In the genomic region with DNA sequence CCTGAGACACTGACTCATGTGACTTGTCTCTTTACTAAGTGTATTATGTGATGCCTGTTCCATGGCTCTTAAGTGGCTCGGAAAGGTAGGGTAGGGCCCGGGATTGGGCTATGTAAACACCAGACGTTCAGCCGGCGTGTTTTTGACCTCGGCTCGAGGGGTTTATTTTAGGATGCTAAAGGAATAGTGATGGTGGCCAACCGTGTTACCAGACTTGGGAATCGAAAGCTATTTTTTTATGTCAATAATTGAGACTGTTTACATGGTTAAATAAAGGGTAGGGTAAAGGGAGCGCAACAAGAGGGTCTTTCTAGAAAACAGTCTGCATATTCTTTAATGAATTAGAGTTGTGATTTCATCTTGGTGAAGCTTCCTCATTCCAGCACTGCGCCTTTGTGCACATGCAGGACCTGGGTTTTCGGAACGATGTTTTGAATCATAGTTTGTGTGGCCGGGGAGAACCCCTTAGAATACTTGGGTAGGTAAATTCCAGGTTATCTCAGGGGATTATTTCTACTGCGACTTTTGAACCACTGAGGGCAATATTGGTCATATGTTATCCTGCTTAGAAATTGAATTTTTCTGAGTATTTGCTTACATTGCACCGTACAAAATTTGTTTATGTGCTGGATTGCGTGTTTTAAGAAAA, we compare ENCODE assay signal across 8 cellular contexts. TPM values are rescaled to one million over a fixed set of nuclear protein-coding genes. Genes with fewer than 3 reads are reported as not detected.
DNase-seq lines count a peak whose midpoint lies in the region; ATAC-seq, FAIRE-seq and TF ChIP-seq lines count a peak whose summit lies in the region.

No MANE protein-coding gene starts in this region.

- 1 to 2% (median 2%) methylated on average over 17 of the region's 17 CpGs for WGBS in small intestine, 3 donors

- peak; percentile 45 for ATAC-seq in GM18868 (IDR thresholded peaks at IDR 0.05; ENCODE audit: unreplicated experiment)
- ATAC-seq in HG03457 (IDR thresholded peaks at IDR 0.05; ENCODE audit: unreplicated experiment) = peak; percentile 34

- H3K36me3 ChIP-seq in SJCRH30 (no peaks in the 10 kb centered on the region), iPS-18a (ENCODE audit: control insufficient read depth, low read depth, low read length) (no peaks in the 10 kb centered on the region), small intestine (ENCODE audit: control insufficient read depth in 2 of 2, insufficient read depth in 2 of 2, low read length in 2 of 2) (no peaks in the 10 kb centered on the region)

- DNase-seq in AG04450 (ENCODE audit: low read depth, low spot score) (no peak), SJCRH30 (peak; percentile 25 to 45), amniotic epithelial cell (ENCODE audit: low read depth) (peak; percentile 46), small intestine (peak; percentile 28), iPS-NIHi7 (ENCODE audit: extremely low spot score) (no peak)

- peak overlapping the region; percentile 71 for H3K9ac ChIP-seq in iPS-18a (ENCODE audit: low read length)

- H3K9me3 ChIP-seq in AG04450 (ENCODE audit: control insufficient read depth, insufficient read depth, low read length) (no peaks in the 10 kb centered on the region), SJCRH30 (replicated peaks) (no peaks in the 10 kb centered on the region), iPS-18a (ENCODE audit: control insufficient read depth, low read depth, low read length) (peaks cover 4% of the 10 kb centered on the region), small intestine (ENCODE audit: control insufficient read depth, low read depth) (no peaks in the 10 kb centered on the region)

- no peak for TF ChIP-seq CTCF in AG04450 (IDR thresholded peaks at IDR 0.05; ENCODE audit: low read depth, low read length)

- CTCF ChIA-PET in AG04450 (lab: Charles Lee) = interaction anchor here (1.2 to 5.6 kb wide), 4 partner anchors 122 to 172 kb away, joined by 5 to 33 read pairs (median 12); no protein-coding TSS in a partner anchor

- no peak for FAIRE-seq in small intestine (lab: Jason Lieb, UNC)

- H3K4me1 ChIP-seq in SJCRH30 (no peaks in the 10 kb centered on the region), iPS-18a (ENCODE audit: control insufficient read depth, low read depth, low read length) (peaks cover 13% of the 10 kb centered on the region), small intestine (ENCODE audit: control insufficient read depth in 2 of 2, insufficient read depth in 1 of 2, low read depth in 1 of 2, low read length in 1 of 2) (no peaks in the 10 kb centered on the region)

- peak overlapping the region; percentile 76 for H3K27ac ChIP-seq in AG04450 (ENCODE audit: low read depth, low read length)
- H3K27ac ChIP-seq in SJCRH30 = peak overlapping the region; percentile 77; the same call in 1 of the 2 replicates
- H3K27ac ChIP-seq in iPS-18a (ENCODE audit: low read length) = no peak overlapping the region
- peak overlapping the region; percentile 95 to 97 for H3K27ac ChIP-seq in small intestine (ENCODE audit: low read depth in 1 of 2, low read length in 1 of 2)

- H3K4me3 ChIP-seq in AG04450 (ENCODE audit: low read depth, low read length) (peak overlapping the region; percentile 78), SJCRH30 (peak overlapping the region; percentile 98), iPS-18a (ENCODE audit: low read length) (peak overlapping the region; percentile 82), small intestine (ENCODE audit: low read depth in 1 of 2, low read length in 2 of 2) (peak overlapping the region; percentile 80 to 81)

- POLR2A ChIA-PET in AG04450 (lab: Yijun Ruan, JAX) = interaction anchor here (0.6 to 1.8 kb wide), 3 partner anchors 54 to 413 kb away, joined by 4 to 9 read pairs (median 5); partner anchors contain the start of genes ACTL6A and ZMAT3

- H3K27me3 ChIP-seq in AG04450 (ENCODE audit: control insufficient read depth, insufficient read depth, low read length) (no peaks in the 10 kb centered on the region), SJCRH30 (no peaks in the 10 kb centered on the region), iPS-18a (ENCODE audit: control insufficient read depth, insufficient read depth, low read length) (no peaks in the 10 kb centered on the region), small intestine (ENCODE audit: control insufficient read depth in 2 of 2, insufficient read depth in 2 of 2, low read length in 2 of 2) (no peaks in the 10 kb centered on the region)

RNA-seq across cellular contexts. Expression of gene PIK3CA, which starts 1.2 kb away (rescaled TPM):
- polyA plus RNA-seq in AG04450 (2011; rRNA removed) = 13.9 and 21.4 TPM in 2 replicates
- polyA minus RNA-seq in AG04450 (2011; rRNA and poly(A)+ RNA removed) = 14.9 and 28.4 TPM in 2 replicates
- 12.1 and 14.4 TPM in 2 replicates for total RNA-seq in SJCRH30 (2014; rRNA removed; shearing (Covaris generic))
- polyA plus RNA-seq in small intestine = 1 to 10 TPM; 2.2 to 5.7 (median 3.6) TPM

Comparison
In these comparisons a context has a peak if more than half of its experiments do, and no peak if none do; other contexts are left out.
1. DNase-seq: peak in SJCRH30 (2 of 2), amniotic epithelial cell (single experiment) and small intestine (single experiment); none in AG04450 (single experiment) and iPS-NIHi7 (single experiment).
2. Peak in every context shown above with its lines, with median percentiles within 50 percentile points of each other: H3K4me3 ChIP-seq.